In the genomic region with DNA sequence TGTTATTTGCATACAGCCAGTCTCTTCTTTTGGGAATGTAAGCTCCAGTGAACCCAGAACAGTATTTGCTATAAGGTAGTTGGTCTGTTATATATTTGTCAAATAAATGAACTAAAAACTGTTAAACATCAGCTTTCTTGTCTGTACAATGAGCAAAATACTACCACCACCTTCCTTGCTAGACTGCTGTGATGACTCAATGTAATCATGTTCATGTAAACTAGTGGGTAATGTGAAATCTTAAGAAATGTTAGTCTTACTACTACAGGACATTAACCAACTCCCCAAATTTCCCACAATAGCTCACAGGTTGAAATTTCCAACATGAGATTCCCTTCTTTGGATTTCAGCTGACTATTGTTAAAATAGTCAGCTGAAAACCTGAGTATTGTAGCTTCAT, we compare ENCODE assay signal across 23 cellular contexts.
"Had no signal": no experiment of that assay in that cellular context is flagged by ENCODE, and none has a peak within 500 bp of the region (broad histone marks: within the 10 kb centered on the region; RNA-seq: fewer than 3 reads in every experiment).

No MANE protein-coding gene starts in this region.

- H3K27me3 Mint-ChIP-seq: activated B cell treated with CpG ODN at 0.5 μM for 24 hours had no signal

- H3K27ac Mint-ChIP-seq: activated B cell treated with CpG ODN at 0.5 μM for 24 hours; activated CD4-positive, alpha-beta T cell treated with anti-CD3 and anti-CD28 coated beads for 36 hours; activated naive CD4-positive, alpha-beta T cell treated with anti-CD3 and anti-CD28 coated beads for 36 hours; activated T-cell treated with anti-CD3 and anti-CD28 coated beads, Interleukin-2, amount 50 U/mL, for 72 hours; naive thymus-derived CD4-positive, alpha-beta T cell; stimulated activated naive B cell treated with anti-CD40 and anti-IgM and Interleukin-4, amounts not matched to agents 10 μg/mL and 1 μg/mL and 100 μg/mL, for 72 hours; T-helper 1 cell treated with Interleukin-12 subunit alpha and Interleukin-12 subunit beta and Interleukin-4 antibody, amounts not matched to agents 30 μg/mL and 1 μg/mL, for 36 hours had no signal

- H3K4me3 Mint-ChIP-seq: activated B cell treated with CpG ODN at 0.5 μM for 24 hours; activated CD4-positive, alpha-beta T cell treated with anti-CD3 and anti-CD28 coated beads for 36 hours; activated naive CD4-positive, alpha-beta T cell treated with anti-CD3 and anti-CD28 coated beads for 36 hours; activated T-cell treated with anti-CD3 and anti-CD28 coated beads, Interleukin-2, amount 50 U/mL, for 72 hours; naive thymus-derived CD4-positive, alpha-beta T cell; neural crest cell; stimulated activated naive B cell treated with anti-CD40 and anti-IgM and Interleukin-4, amounts not matched to agents 10 μg/mL and 1 μg/mL and 100 μg/mL, for 72 hours; T-helper 1 cell treated with Interleukin-12 subunit alpha and Interleukin-12 subunit beta and Interleukin-4 antibody, amounts not matched to agents 30 μg/mL and 1 μg/mL, for 36 hours had no signal

- H3K4me2 ChIP-seq: smooth muscle cell had no signal

- H3K27me3 ChIP-seq: body of pancreas, transverse colon had no signal

- H3K4me1 Mint-ChIP-seq: activated B cell treated with CpG ODN at 0.5 μM for 24 hours; activated CD4-positive, alpha-beta T cell treated with anti-CD3 and anti-CD28 coated beads for 36 hours; naive thymus-derived CD4-positive, alpha-beta T cell had no signal

- FAIRE-seq: urothelium cell line had no signal

- H3K4me3 ChIP-seq: body of pancreas, lower lobe of right lung, smooth muscle cell, transverse colon had no signal

- H3K4me1 ChIP-seq: body of pancreas, lower lobe of right lung, transverse colon had no signal

- H3K27ac ChIP-seq: body of pancreas, lower lobe of right lung, transverse colon had no signal

- ATAC-seq: activated CD4-positive, alpha-beta T cell treated with anti-CD3 and anti-CD28 coated beads for 36 hours; activated T-cell treated with anti-CD3 and anti-CD28 coated beads, Interleukin-2, amount 50 U/mL, for 72 hours; body of pancreas; left lobe of liver; lower lobe of right lung; naive thymus-derived CD4-positive, alpha-beta T cell; sciatic nerve; stimulated activated naive B cell treated with anti-CD40 and anti-IgM and Interleukin-4, amounts not matched to agents 10 μg/mL and 1 μg/mL and 100 μg/mL, for 72 hours had no signal

- DNase-seq: activated B cell treated with CpG ODN at 0.5 μM for 24 hours; activated CD4-positive, alpha-beta T cell treated with anti-CD3 and anti-CD28 coated beads for 36 hours; activated CD4-positive, alpha-beta T cell treated with anti-CD3 and anti-CD28 coated beads, Interleukin-2, amount 50 U/mL, for 48 hours; activated effector memory CD4-positive, alpha-beta T cell treated with Interleukin-2 at 50 U/mL for 16 hours; activated naive CD4-positive, alpha-beta T cell treated with anti-CD3 and anti-CD28 coated beads for 36 hours; activated T-cell treated with anti-CD3 and anti-CD28 coated beads, Interleukin-2, amount 50 U/mL, for 72 hours; body of pancreas; dermis blood vessel endothelial cell; effector CD8-positive, alpha-beta T cell; lower lobe of right lung; naive thymus-derived CD4-positive, alpha-beta T cell; occipital lobe; stimulated activated CD4-positive, alpha-beta T cell treated with anti-CD3 and anti-CD28 coated beads, Interleukin-2, amount 100 ng/mL, for 48 hours; stimulated activated CD8-positive, alpha-beta memory T cell treated with anti-CD3 and anti-CD28 coated beads, Interleukin-4, amount 100 ng/mL, for 48 hours; stimulated activated naive B cell treated with anti-CD40 and anti-IgM and Interleukin-4, amounts not matched to agents 10 μg/mL and 1 μg/mL and 100 μg/mL, for 72 hours; T1000; transverse colon had no signal

- H3K36me3 ChIP-seq: lower lobe of right lung, transverse colon had no signal

- H3K36me3 Mint-ChIP-seq: naive thymus-derived CD4-positive, alpha-beta T cell; stimulated activated naive B cell treated with anti-CD40 and anti-IgM and Interleukin-4, amounts not matched to agents 10 μg/mL and 1 μg/mL and 100 μg/mL, for 72 hours had no signal

- H3K9me3 Mint-ChIP-seq: activated naive CD4-positive, alpha-beta T cell treated with anti-CD3 and anti-CD28 coated beads for 36 hours; activated T-cell treated with anti-CD3 and anti-CD28 coated beads, Interleukin-2, amount 50 U/mL, for 72 hours; naive thymus-derived CD4-positive, alpha-beta T cell; T-helper 1 cell treated with Interleukin-12 subunit alpha and Interleukin-12 subunit beta and Interleukin-4 antibody, amounts not matched to agents 30 μg/mL and 1 μg/mL, for 36 hours had no signal

- H3K9me3 ChIP-seq: body of pancreas, lower lobe of right lung, transverse colon had no signal
